In the genomic region with DNA sequence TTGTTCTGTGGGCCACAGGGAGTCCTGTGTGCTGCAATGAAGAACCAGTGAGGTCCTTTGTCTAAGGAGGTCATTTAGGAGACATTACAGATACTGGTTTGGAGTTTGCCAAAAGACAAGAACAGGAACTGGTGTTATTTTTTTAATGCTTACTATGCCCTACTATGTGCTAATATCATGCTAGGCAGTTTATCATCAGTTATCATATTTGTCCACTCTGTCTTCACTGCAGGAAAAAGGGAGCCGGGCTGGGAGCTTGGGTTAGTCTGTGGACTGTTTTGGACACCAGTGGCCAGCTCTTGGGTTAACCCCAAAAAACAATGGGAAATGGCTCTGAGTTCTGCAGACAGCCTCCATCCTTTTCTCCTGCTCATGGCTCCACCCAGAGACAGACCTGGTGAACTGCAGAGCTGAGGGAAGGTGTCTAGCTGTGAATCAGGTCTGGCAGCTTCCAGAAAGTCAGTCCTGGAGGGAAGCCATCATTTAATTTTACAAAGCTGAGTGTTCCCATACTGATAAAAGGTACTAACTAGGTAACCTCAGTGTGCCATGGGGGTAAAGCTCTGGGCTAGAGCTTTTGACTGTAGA, we compare ENCODE assay signal across 8 cellular contexts.
DNase-seq lines count a peak whose midpoint lies in the region; ATAC-seq and TF ChIP-seq lines count a peak whose summit lies in the region.

No MANE protein-coding gene starts in this region.

- no peak overlapping the region for H3K4me3 ChIP-seq in GM12864 (ENCODE audit: low read depth, low read length)
- peak overlapping the region; percentile 17; the same call in 1 of the 2 replicates for H3K4me3 ChIP-seq in LNCaP clone FGC (ENCODE audit: low read depth, low read length)
- no peak overlapping the region for H3K4me3 ChIP-seq in right lobe of liver

- H3K27me3 ChIP-seq in right lobe of liver, result no peaks in the 10 kb centered on the region

- H3K27ac Mint-ChIP-seq in MCF 10A (ENCODE audit: low read depth, unreplicated experiment), result peak overlapping the region; percentile 73

- intact Hi-C loops in MCF 10A (cut with micrococcal nuclease) (loop anchor here (5.0 kb wide), 2 partner anchors 102 to 287 kb away; a partner anchor contains a TSS), right lobe of liver (cut with DNase I) (no loop called here)

- POLR2A ChIA-PET in MCF 10A (lab: Yijun Ruan, JAX), result interaction anchor here (0.7 kb wide), 1 partner anchor 10 kb away, joined by 3 read pairs; no protein-coding TSS in a partner anchor

- no peak overlapping the region for H3K4me3 Mint-ChIP-seq in MCF 10A (ENCODE audit: unreplicated experiment)

- CTCF ChIA-PET in MCF 10A (lab: Yijun Ruan, JAX), result interaction anchor here (0.6 to 1.4 kb wide), 6 partner anchors 9 to 1654 kb away, joined by 3 to 5 read pairs (median 4); a partner anchor contains a TSS

- no peaks in the 10 kb centered on the region for H3K9me3 Mint-ChIP-seq in MCF 10A (ENCODE audit: unreplicated experiment)

- peak; percentile 65 for TF ChIP-seq CTCF in GM12864 (IDR thresholded peaks at IDR 0.05; ENCODE audit: low read depth, low read length, missing control alignments)
- TF ChIP-seq CTCF in LNCaP clone FGC (IDR thresholded peaks at IDR 0.05; ENCODE audit: control insufficient read depth, extremely low read depth, insufficient read depth), result peak; percentile 92
- TF ChIP-seq CTCF in MCF 10A (IDR thresholded peaks at IDR 0.05; ENCODE audit: unreplicated experiment), result peak; percentile 47
- peak in 2 of 4 donors; percentile 13 to 35 for TF ChIP-seq CTCF in right lobe of liver (IDR thresholded peaks at IDR 0.05)

- BruUV-seq in MCF 10A (replicated peaks; lab: Mats Ljungman, UMichigan), result no TSS peak

- in situ Hi-C loops in ACHN (cut with HindIII; ENCODE audit: low pct_ligation_motif_present, low pct_unique_long_range_greater_than_20kb, low sequenced_read_pairs), result no loop called here

- 100% methylated on average over 1 of the region's 1 CpG for WGBS in right lobe of liver (ENCODE audit: insufficient coverage, low coverage, low lambda C conversion rate, missing lambda C conversion rate)

- DNase-seq in ACHN, result peak; percentile 52
- no peak for DNase-seq in GM12864 (ENCODE audit: low read depth)
- peak; percentile 77 for DNase-seq in LNCaP clone FGC (ENCODE audit: low read depth)
- DNase-seq in MCF 10A (ENCODE audit: unreplicated experiment), result peak; percentile 56
- DNase-seq in right lobe of liver, result no peak
- no peak for DNase-seq in activated effector memory CD4-positive, alpha-beta T cell treated with Interleukin-2 at 50 U/mL for 16 hours

- peaks cover 60% of the 10 kb centered on the region for H3K36me3 Mint-ChIP-seq in MCF 10A (ENCODE audit: insufficient read depth, unreplicated experiment)

- no peaks in the 10 kb centered on the region for H3K27me3 Mint-ChIP-seq in MCF 10A (ENCODE audit: insufficient read depth, unreplicated experiment)

- no peaks in the 10 kb centered on the region for H3K9me3 ChIP-seq in right lobe of liver

- H3K4me1 ChIP-seq in right lobe of liver, result no peaks in the 10 kb centered on the region

- H3K36me3 ChIP-seq in right lobe of liver, result peaks cover 0 to 18% (median 5%) of the 10 kb centered on the region in 4 donors

- no peak overlapping the region for H3K27ac ChIP-seq in right lobe of liver

- H3K4me1 Mint-ChIP-seq in MCF 10A (ENCODE audit: insufficient read depth, unreplicated experiment), result peaks cover 5% of the 10 kb centered on the region

- TF ChIP-seq POLR2A in right lobe of liver (IDR thresholded peaks at IDR 0.05), result no peak

- peak; percentile 44 to 65 (median 48) for ATAC-seq in right lobe of liver
- ATAC-seq in HG03469 (IDR thresholded peaks at IDR 0.05; ENCODE audit: unreplicated experiment), result no peak
- ATAC-seq in GM18517 (IDR thresholded peaks at IDR 0.05; ENCODE audit: unreplicated experiment), result no peak

Comparison
In these comparisons a context has a peak if more than half of its experiments do, and no peak if none do; other contexts are left out.
1. DNase-seq: peak in ACHN (single experiment), LNCaP clone FGC (single experiment) and MCF 10A (single experiment); none in GM12864 (single experiment), right lobe of liver (0 of 3) and activated effector memory CD4-positive, alpha-beta T cell treated with Interleukin-2 at 50 U/mL for 16 hours (single experiment).
2. ATAC-seq: peak in right lobe of liver (4 of 4); none in HG03469 (single experiment) and GM18517 (single experiment).